10 cellular contexts compared by ENCODE assay signal in genomic region chr2:106065268-106065982, GRCh38.
DNase-seq lines count a peak whose midpoint lies in the region; ATAC-seq and TF ChIP-seq lines count a peak whose summit lies in the region.
"Had no signal": no experiment of that assay in that cellular context is flagged by ENCODE, and none has a peak within 500 bp of the region (broad histone marks: within the 10 kb centered on the region; RNA-seq: fewer than 3 reads in every experiment).

No MANE protein-coding gene starts in this region.

- peaks cover 11% of the 10 kb centered on the region for H3K4me1 Mint-ChIP-seq in activated CD4-positive, alpha-beta memory T cell treated with anti-CD3 and anti-CD28 coated beads, Interleukin-2, amount 10 ng/mL, durations not matched to agents 7 days and 5 days
- H3K4me1 Mint-ChIP-seq in central memory CD8-positive, alpha-beta T cell: peaks cover 38% of the 10 kb centered on the region

- peaks cover 37% of the 10 kb centered on the region for H3K27me3 Mint-ChIP-seq in activated CD4-positive, alpha-beta memory T cell treated with anti-CD3 and anti-CD28 coated beads, Interleukin-2, amount 10 ng/mL, durations not matched to agents 7 days and 5 days
- peaks cover 31% of the 10 kb centered on the region for H3K27me3 Mint-ChIP-seq in central memory CD8-positive, alpha-beta T cell

- intact Hi-C loops in lower lobe of right lung (cut with DNase I): no loop called here

- H3K4me3 Mint-ChIP-seq in activated CD4-positive, alpha-beta memory T cell treated with anti-CD3 and anti-CD28 coated beads, Interleukin-2, amount 10 ng/mL, durations not matched to agents 7 days and 5 days: peak overlapping the region; percentile 34
- peak overlapping the region; percentile 72 for H3K4me3 Mint-ChIP-seq in central memory CD8-positive, alpha-beta T cell

- CTCF ChIA-PET in activated CD4-positive, alpha-beta memory T cell treated with anti-CD3 and anti-CD28 coated beads, Interleukin-2, amount 10 ng/mL, durations not matched to agents 7 days and 5 days (lab: Charles Lee): no interaction called here

- H3K4me1 ChIP-seq in lower lobe of right lung: peaks cover 16% of the 10 kb centered on the region

- H3K4me3 ChIP-seq in lower lobe of right lung: peak overlapping the region; percentile 52

- H3K9me3 ChIP-seq in lower lobe of right lung: no peaks in the 10 kb centered on the region

- no peak for DNase-seq in activated CD4-positive, alpha-beta memory T cell treated with anti-CD3 and anti-CD28 coated beads, Interleukin-2, amount 10 ng/mL, durations not matched to agents 7 days and 5 days
- DNase-seq in central memory CD8-positive, alpha-beta T cell (ENCODE audit: low spot score in 2 of 2): no peak
- DNase-seq in lower lobe of right lung (no peak), NCI-H2107 (lab: John Stamatoyannopoulos, UW) (no peak), Kasumi-1 (lab: John Stamatoyannopoulos, UW) (no peak), NCI-H1436 (lab: John Stamatoyannopoulos, UW) (no peak)
- peak; percentile 34 for DNase-seq in stimulated activated naive CD8-positive, alpha-beta T cell treated with anti-CD3 and anti-CD28 coated beads, Interleukin-15, Interleukin-2, amounts not matched to agents 100 U/mL and 50 U/mL, for 24 hours
- DNase-seq: dermis blood vessel endothelial cell, SHP77 had no signal

- H3K27ac ChIP-seq in lower lobe of right lung: no peak overlapping the region

- peak; percentile 24 for ATAC-seq in central memory CD8-positive, alpha-beta T cell (replicated peaks; ENCODE audit: extremely low read depth, poor library complexity, severe bottlenecking)
- ATAC-seq in lower lobe of right lung (peak; percentile 43 to 47), HG02885 (IDR thresholded peaks at IDR 0.05; ENCODE audit: poor library complexity, unreplicated experiment) (no peak)
- peak; percentile 63 for ATAC-seq in stimulated activated naive CD8-positive, alpha-beta T cell treated with anti-CD3 and anti-CD28 coated beads, Interleukin-15, Interleukin-2, amounts not matched to agents 100 U/mL and 50 U/mL, for 24 hours

- no peaks in the 10 kb centered on the region for H3K9me3 Mint-ChIP-seq in activated CD4-positive, alpha-beta memory T cell treated with anti-CD3 and anti-CD28 coated beads, Interleukin-2, amount 10 ng/mL, durations not matched to agents 7 days and 5 days
- H3K9me3 Mint-ChIP-seq in central memory CD8-positive, alpha-beta T cell: no peaks in the 10 kb centered on the region

- peaks cover 22% of the 10 kb centered on the region for H3K27me3 ChIP-seq in lower lobe of right lung (ENCODE audit: low read depth)

- POLR2A ChIA-PET in activated CD4-positive, alpha-beta memory T cell treated with anti-CD3 and anti-CD28 coated beads, Interleukin-2, amount 10 ng/mL, durations not matched to agents 7 days and 5 days (lab: Charles Lee): no interaction called here

- TF ChIP-seq CTCF in lower lobe of right lung (IDR thresholded peaks at IDR 0.05): no peak

- H3K36me3 ChIP-seq in lower lobe of right lung: no peaks in the 10 kb centered on the region

- no peak overlapping the region for H3K27ac Mint-ChIP-seq in activated CD4-positive, alpha-beta memory T cell treated with anti-CD3 and anti-CD28 coated beads, Interleukin-2, amount 10 ng/mL, durations not matched to agents 7 days and 5 days
- peak overlapping the region; percentile 65 for H3K27ac Mint-ChIP-seq in central memory CD8-positive, alpha-beta T cell (ENCODE audit: low read depth)

- peaks cover 12% of the 10 kb centered on the region for H3K36me3 Mint-ChIP-seq in activated CD4-positive, alpha-beta memory T cell treated with anti-CD3 and anti-CD28 coated beads, Interleukin-2, amount 10 ng/mL, durations not matched to agents 7 days and 5 days (ENCODE audit: low read depth)
- H3K36me3 Mint-ChIP-seq in central memory CD8-positive, alpha-beta T cell (ENCODE audit: insufficient read depth): peaks cover 3% of the 10 kb centered on the region
